ENCODE assay signal across 8 cellular contexts in the genomic region with DNA sequence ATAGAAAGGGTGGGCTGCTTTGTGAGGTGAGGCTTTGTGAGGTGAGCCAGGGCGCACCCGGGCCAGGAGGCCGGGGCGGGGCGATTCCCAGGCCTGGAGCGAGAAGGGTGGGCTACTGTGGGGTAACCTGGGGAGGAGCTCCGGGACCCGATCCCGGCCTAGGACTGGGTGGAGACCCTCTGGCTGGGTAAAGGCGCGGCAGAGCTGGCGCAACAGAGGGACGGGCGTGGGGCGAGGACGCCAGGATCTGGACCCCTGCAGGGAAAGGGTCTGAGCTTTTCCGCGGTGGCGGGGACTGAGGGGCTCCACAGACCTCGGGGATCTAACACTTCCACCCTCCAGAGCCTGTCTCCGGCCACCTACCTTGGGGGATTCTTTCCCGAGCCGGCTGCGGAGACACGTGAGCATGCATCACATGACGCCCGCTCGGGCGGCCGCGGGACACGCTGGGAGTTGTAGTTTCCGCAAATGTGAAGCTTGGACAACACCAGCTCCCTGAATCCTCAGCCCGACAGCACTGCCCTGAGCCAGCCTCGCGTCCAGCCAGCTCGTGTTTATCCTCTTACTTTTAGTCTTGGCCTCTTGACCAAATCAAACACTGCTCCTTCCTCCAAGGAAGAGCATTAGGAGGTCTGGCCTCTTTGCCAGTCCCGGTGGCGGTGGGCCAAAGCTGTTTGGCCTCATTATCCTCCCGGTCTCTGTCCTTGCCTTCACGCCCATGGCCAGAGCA. TPM values are rescaled to one million over a fixed set of nuclear protein-coding genes. Genes with fewer than 3 reads are reported as not detected.
A peak's percentile ranks its signal among the peaks of the same experiment; 100 is the strongest.
DNase-seq lines count a peak whose midpoint lies in the region; ATAC-seq and TF ChIP-seq lines count a peak whose summit lies in the region.

A gene with protein sequence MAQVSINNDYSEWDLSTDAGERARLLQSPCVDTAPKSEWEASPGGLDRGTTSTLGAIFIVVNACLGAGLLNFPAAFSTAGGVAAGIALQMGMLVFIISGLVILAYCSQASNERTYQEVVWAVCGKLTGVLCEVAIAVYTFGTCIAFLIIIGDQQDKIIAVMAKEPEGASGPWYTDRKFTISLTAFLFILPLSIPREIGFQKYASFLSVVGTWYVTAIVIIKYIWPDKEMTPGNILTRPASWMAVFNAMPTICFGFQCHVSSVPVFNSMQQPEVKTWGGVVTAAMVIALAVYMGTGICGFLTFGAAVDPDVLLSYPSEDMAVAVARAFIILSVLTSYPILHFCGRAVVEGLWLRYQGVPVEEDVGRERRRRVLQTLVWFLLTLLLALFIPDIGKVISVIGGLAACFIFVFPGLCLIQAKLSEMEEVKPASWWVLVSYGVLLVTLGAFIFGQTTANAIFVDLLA (minus strand): TSS at position 417 of the 730 bp plus-strand sequence. CDS start 4,644 bp downstream, outside the sequence.

- no peak for TF ChIP-seq CTCF in fibroblast of pulmonary artery (IDR thresholded peaks at IDR 0.05; ENCODE audit: low read length, missing control alignments)

- peak; percentile 97 for ATAC-seq in GM21423 (IDR thresholded peaks at IDR 0.05; ENCODE audit: unreplicated experiment)
- peak; percentile 88 to 91 for ATAC-seq in natural killer cell treated with Interleukin-12 subunit alpha and Interleukin-12 subunit beta and Interleukin-15 and Interleukin-18, amount 100 ng/mL, for 72 hours

- intact Hi-C loops in activated T-helper 2 cell treated with anti-CD3 and anti-CD28 coated beads, Interferon-gamma antibody, Interleukin-2, Interleukin-4, amounts not matched to agents 10 μg/mL and 5 μg/mL and 100 μg/mL, durations not matched to agents 14 hours and 24 hours and 36 hours (cut with micrococcal nuclease), result loop anchor here (1.0 to 5.0 kb wide), 3 partner anchors 48 to 292 kb away; partner anchors contain the start of genes GINS3 and GOT2

- no peak within 1 kb of the TSS for H3K27ac ChIP-seq in HUES48 (ENCODE audit: low read depth, low read length)

- peaks cover 9% of the 10 kb centered on the region; the same call in 1 of the 2 replicates for H3K36me3 ChIP-seq in HUES48 (ENCODE audit: control insufficient read depth, insufficient read depth, low read length)

- peak within 1 kb of the TSS; percentile 62 for H3K27ac Mint-ChIP-seq in activated T-helper 2 cell treated with anti-CD3 and anti-CD28 coated beads, Interferon-gamma antibody, Interleukin-2, Interleukin-4, amounts not matched to agents 10 μg/mL and 5 μg/mL and 100 μg/mL, durations not matched to agents 14 hours and 24 hours and 36 hours
- peak within 1 kb of the TSS; percentile 2 to 79 for H3K27ac Mint-ChIP-seq in natural killer cell treated with Interleukin-12 subunit alpha and Interleukin-12 subunit beta and Interleukin-15 and Interleukin-18, amount 100 ng/mL, for 72 hours

- H3K4me1 ChIP-seq in HUES48 (ENCODE audit: control insufficient read depth, insufficient read depth, low read length), result no peaks in the 10 kb centered on the region

- H3K9me3 ChIP-seq in HUES48 (ENCODE audit: control insufficient read depth, insufficient read depth, low read length), result no peaks in the 10 kb centered on the region

- peak; percentile 81 for DNase-seq in DMS114 treated with DMSO at 0.1 percent for 48 hours (lab: John Stamatoyannopoulos, UW; ENCODE audit: unreplicated experiment)
- peak; percentile 87 for DNase-seq in RPMI8226
- DNase-seq in activated T-helper 2 cell treated with anti-CD3 and anti-CD28 coated beads, Interferon-gamma antibody, Interleukin-2, Interleukin-4, amounts not matched to agents 10 μg/mL and 5 μg/mL and 100 μg/mL, durations not matched to agents 14 hours and 24 hours and 36 hours (ENCODE audit: low spot score), result peak; percentile 65
- DNase-seq in fibroblast of pulmonary artery (ENCODE audit: low read depth), result peak; percentile 85
- DNase-seq in natural killer cell treated with Interleukin-12 subunit alpha and Interleukin-12 subunit beta and Interleukin-15 and Interleukin-18, amount 100 ng/mL, for 72 hours (ENCODE audit: low spot score), result peak; percentile 75
- DNase-seq in stimulated activated naive CD4-positive, alpha-beta T cell treated with Interleukin-2 at 50 U/mL for 16 hours (lab: John Stamatoyannopoulos, UW), result peak; percentile 55

- H3K27me3 Mint-ChIP-seq in activated T-helper 2 cell treated with anti-CD3 and anti-CD28 coated beads, Interferon-gamma antibody, Interleukin-2, Interleukin-4, amounts not matched to agents 10 μg/mL and 5 μg/mL and 100 μg/mL, durations not matched to agents 14 hours and 24 hours and 36 hours (ENCODE audit: low read depth), result no peaks in the 10 kb centered on the region
- peaks cover 0 to under 1% of the 10 kb centered on the region in 2 donors for H3K27me3 Mint-ChIP-seq in natural killer cell treated with Interleukin-12 subunit alpha and Interleukin-12 subunit beta and Interleukin-15 and Interleukin-18, amount 100 ng/mL, for 72 hours

- no peaks in the 10 kb centered on the region for H3K27me3 ChIP-seq in HUES48 (ENCODE audit: control insufficient read depth, insufficient read depth, low read length)

- H3K9me3 Mint-ChIP-seq in activated T-helper 2 cell treated with anti-CD3 and anti-CD28 coated beads, Interferon-gamma antibody, Interleukin-2, Interleukin-4, amounts not matched to agents 10 μg/mL and 5 μg/mL and 100 μg/mL, durations not matched to agents 14 hours and 24 hours and 36 hours, result no peaks in the 10 kb centered on the region
- no peaks in the 10 kb centered on the region for H3K9me3 Mint-ChIP-seq in natural killer cell treated with Interleukin-12 subunit alpha and Interleukin-12 subunit beta and Interleukin-15 and Interleukin-18, amount 100 ng/mL, for 72 hours

- peaks cover 9% of the 10 kb centered on the region for H3K4me1 Mint-ChIP-seq in activated T-helper 2 cell treated with anti-CD3 and anti-CD28 coated beads, Interferon-gamma antibody, Interleukin-2, Interleukin-4, amounts not matched to agents 10 μg/mL and 5 μg/mL and 100 μg/mL, durations not matched to agents 14 hours and 24 hours and 36 hours (ENCODE audit: low read depth)
- H3K4me1 Mint-ChIP-seq in natural killer cell treated with Interleukin-12 subunit alpha and Interleukin-12 subunit beta and Interleukin-15 and Interleukin-18, amount 100 ng/mL, for 72 hours (ENCODE audit: low read depth in 2 of 2), result peaks cover 12 to 20% of the 10 kb centered on the region in 2 donors

- H3K4me3 Mint-ChIP-seq in activated T-helper 2 cell treated with anti-CD3 and anti-CD28 coated beads, Interferon-gamma antibody, Interleukin-2, Interleukin-4, amounts not matched to agents 10 μg/mL and 5 μg/mL and 100 μg/mL, durations not matched to agents 14 hours and 24 hours and 36 hours (ENCODE audit: low read depth), result peak within 1 kb of the TSS; percentile 87
- H3K4me3 Mint-ChIP-seq in natural killer cell treated with Interleukin-12 subunit alpha and Interleukin-12 subunit beta and Interleukin-15 and Interleukin-18, amount 100 ng/mL, for 72 hours, result peak within 1 kb of the TSS; percentile 82

- peak within 1 kb of the TSS; percentile 78 for H3K4me3 ChIP-seq in HUES48 (ENCODE audit: low read depth, low read length)
- H3K4me3 ChIP-seq in fibroblast of pulmonary artery (replicated peaks; ENCODE audit: low read depth, low read length), result peak within 1 kb of the TSS; percentile 99

- peak within 1 kb of the TSS; percentile 72 for H3K9ac ChIP-seq in HUES48 (ENCODE audit: low read depth, low read length)

- H3K36me3 Mint-ChIP-seq in activated T-helper 2 cell treated with anti-CD3 and anti-CD28 coated beads, Interferon-gamma antibody, Interleukin-2, Interleukin-4, amounts not matched to agents 10 μg/mL and 5 μg/mL and 100 μg/mL, durations not matched to agents 14 hours and 24 hours and 36 hours (ENCODE audit: low read depth), result no peaks in the 10 kb centered on the region
- no peaks in the 10 kb centered on the region for H3K36me3 Mint-ChIP-seq in natural killer cell treated with Interleukin-12 subunit alpha and Interleukin-12 subunit beta and Interleukin-15 and Interleukin-18, amount 100 ng/mL, for 72 hours

RNA-seq across cellular contexts. Expression of the gene that starts here (rescaled TPM):
- total RNA-seq in activated T-helper 2 cell treated with anti-CD3 and anti-CD28 coated beads, Interferon-gamma antibody, Interleukin-2, Interleukin-4, amounts not matched to agents 10 μg/mL and 5 μg/mL and 100 μg/mL, durations not matched to agents 14 hours and 24 hours and 36 hours, result 8.8 and 9.8 TPM in 2 replicates
- total RNA-seq in natural killer cell treated with Interleukin-12 subunit alpha and Interleukin-12 subunit beta and Interleukin-15 and Interleukin-18, amount 100 ng/mL, for 72 hours, result 10 to 100 TPM; 14.1 to 16.7 TPM
